Comparison of ENCODE assay signal across 15 cellular contexts in genomic region chr17:5466295-5466694, GRCh38. TPM values are rescaled to one million over a fixed set of nuclear protein-coding genes. Genes with fewer than 3 reads are reported as not detected.
DNase-seq lines count a peak whose midpoint lies in the region; ATAC-seq, FAIRE-seq and TF ChIP-seq lines count a peak whose summit lies in the region.
"Had no signal": no experiment of that assay in that cellular context is flagged by ENCODE, and none has a peak within 500 bp of the region (broad histone marks: within the 10 kb centered on the region; RNA-seq: fewer than 3 reads in every experiment).

No MANE protein-coding gene starts in this region.

- TF ChIP-seq CTCF in Loucy (conservative IDR thresholded peaks at IDR 0.05; ENCODE audit: low read length) (no peak), K562 (IDR thresholded peaks at IDR 0.05 in 2 of 3, conservative IDR thresholded peaks at IDR 0.05 in 1 of 3; ENCODE audit: insufficient read depth in 2 of 3, low read depth in 1 of 3, low read length in 3 of 3) (no peak), osteoblast (IDR thresholded peaks at IDR 0.05; ENCODE audit: extremely low read depth, low read depth, low read length) (no peak)

- peaks cover 47% of the 10 kb centered on the region for H3K4me1 Mint-ChIP-seq in activated T-cell treated with anti-CD3 and anti-CD28 coated beads, Interleukin-2, amount 50 U/mL, for 72 hours (ENCODE audit: low read depth)

- H4K20me1 ChIP-seq in Loucy (ENCODE audit: insufficient read depth, low read length, poor library complexity, severe bottlenecking) (peaks cover 41% of the 10 kb centered on the region), K562 (replicated peaks; ENCODE audit: control insufficient read depth, insufficient read depth, low read length) (0 out of 2 replicates have a peak, but pooled peaks cover 2% of the 10 kb centered on the region), osteoblast (ENCODE audit: insufficient read depth, low read length) (peaks cover 17% of the 10 kb centered on the region)

- H3K9me3 ChIP-seq in Loucy (ENCODE audit: insufficient read depth, low read depth, low read length) (no peaks in the 10 kb centered on the region), K562 (replicated peaks; ENCODE audit: control insufficient read depth, insufficient read depth, low read depth, low read length) (no peaks in the 10 kb centered on the region), osteoblast (ENCODE audit: low read depth, low read length) (no peaks in the 10 kb centered on the region)

- H3K36me3 ChIP-seq in Loucy (ENCODE audit: insufficient read depth, low read length) (peaks cover 8% of the 10 kb centered on the region; the same call in 1 of the 2 replicates), K562 (ENCODE audit: control insufficient read depth, insufficient read depth, low read length) (peaks cover 38% of the 10 kb centered on the region; the same call in 2 of the 3 replicates), osteoblast (ENCODE audit: insufficient read depth, low read length) (peaks cover 7% of the 10 kb centered on the region)

- peaks cover 3 to 7% of the 10 kb centered on the region in 2 donors for H3K36me3 Mint-ChIP-seq in activated T-cell treated with anti-CD3 and anti-CD28 coated beads, Interleukin-2, amount 50 U/mL, for 72 hours (ENCODE audit: insufficient read depth in 2 of 2)

- peak overlapping the region; percentile 27 for H3K27ac Mint-ChIP-seq in activated T-cell treated with anti-CD3 and anti-CD28 coated beads, Interleukin-2, amount 50 U/mL, for 72 hours

- H3K79me2 ChIP-seq in Loucy (ENCODE audit: insufficient read depth, low read length) (peaks cover 67% of the 10 kb centered on the region), K562 (ENCODE audit: control insufficient read depth, insufficient read depth, low read length) (peaks cover 66% of the 10 kb centered on the region), osteoblast (ENCODE audit: insufficient read depth, low read length) (peaks cover 65% of the 10 kb centered on the region)

- H3K27me3 ChIP-seq in Loucy (ENCODE audit: insufficient read depth, low read length, poor library complexity, severe bottlenecking) (no peaks in the 10 kb centered on the region), K562 (ENCODE audit: control insufficient read depth in 2 of 2, insufficient read depth in 2 of 2, low read length in 2 of 2) (no peaks in the 10 kb centered on the region), osteoblast (ENCODE audit: insufficient read depth, low read length) (no peaks in the 10 kb centered on the region)

- in situ Hi-C loops in K562 (cut with MboI) = no loop called here

- 77% methylated on average over 4 of the region's 4 CpGs for WGBS in K562 (ENCODE audit: insufficient coverage, low coverage, missing lambda C conversion rate)

- CTCF ChIA-PET in K562 (lab: Yijun Ruan, JAX; ENCODE audit: low intra/inter-chr PET ratio) = no interaction called here

- H3K9ac ChIP-seq in Loucy (ENCODE audit: low read depth, low read length, poor library complexity, severe bottlenecking) (peak overlapping the region; percentile 93), K562 (ENCODE audit: insufficient read depth in 1 of 2, low read depth in 2 of 2, low read length in 2 of 2) (peak overlapping the region in 1 of 2 experiments; percentile 83; a peak in 1 of 4 replicates)

- FAIRE-seq in K562 (lab: Jason Lieb, UNC) = no peak
- FAIRE-seq: HTR-8/SVneo, islet of Langerhans had no signal

- peak overlapping the region; percentile 83 to 88 for H3K4me3 Mint-ChIP-seq in activated T-cell treated with anti-CD3 and anti-CD28 coated beads, Interleukin-2, amount 50 U/mL, for 72 hours

- intact Hi-C loops in K562 (cut with micrococcal nuclease) = no loop called here

- no peak for TF ChIP-seq POLR2A in K562 (conservative IDR thresholded peaks at IDR 0.05)

- no peak for TF ChIP-seq RAD21 in K562 (CRISPR knock-in tag; conservative IDR thresholded peaks at IDR 0.05 in 1 of 2, IDR thresholded peaks at IDR 0.05 in 1 of 2)

- peaks cover 31% of the 10 kb centered on the region for H3K4me1 ChIP-seq in Loucy (ENCODE audit: insufficient read depth, low read length, poor library complexity, severe bottlenecking)
- H3K4me1 ChIP-seq in K562 (replicated peaks in 1 of 2; ENCODE audit: control insufficient read depth in 2 of 2, insufficient read depth in 2 of 2, low read length in 2 of 2) = peaks cover 4 to 6% of the 10 kb centered on the region in 2 experiments; a peak in 4 of 5 replicates
- peaks cover 10% of the 10 kb centered on the region for H3K4me1 ChIP-seq in osteoblast (ENCODE audit: insufficient read depth, low read length)

- no peak for TF ChIP-seq EP300 in K562 (IDR thresholded peaks at IDR 0.05; ENCODE audit: low read length)

- POLR2A ChIA-PET in K562 (lab: Yijun Ruan, JAX) = interaction anchor here (0.6 to 1.6 kb wide), 3 partner anchors 12 to 825 kb away, joined by 3 to 5 read pairs (median 4); no protein-coding TSS in a partner anchor

- H3K4me2 ChIP-seq in Loucy (ENCODE audit: low read depth, low read length, poor library complexity, severe bottlenecking) (peak overlapping the region; percentile 92), K562 (ENCODE audit: insufficient read depth, low read length) (peak overlapping the region; percentile 93), osteoblast (ENCODE audit: insufficient read depth, low read length) (peak overlapping the region; percentile 96)

- H3K4me3 ChIP-seq in Loucy (ENCODE audit: low read length, poor library complexity, severe bottlenecking) = peak overlapping the region; percentile 96
- no peak overlapping the region for H3K4me3 ChIP-seq in K562
- no peak overlapping the region for H3K4me3 ChIP-seq in osteoblast (ENCODE audit: insufficient read depth, low read length)

- no peaks in the 10 kb centered on the region for H3F3A ChIP-seq in Loucy (ENCODE audit: low read depth)

- no peaks in the 10 kb centered on the region for H3K9me1 ChIP-seq in K562 (ENCODE audit: control insufficient read depth, insufficient read depth, low read length)

- H3K9me3 Mint-ChIP-seq in activated T-cell treated with anti-CD3 and anti-CD28 coated beads, Interleukin-2, amount 50 U/mL, for 72 hours = no peaks in the 10 kb centered on the region
- H3K9me3 Mint-ChIP-seq: effector memory CD8-positive, alpha-beta T cell had no signal

- no peak overlapping the region for H3K27ac ChIP-seq in K562 (ENCODE audit: extremely low read depth, low read depth, low read length)
- H3K27ac ChIP-seq in osteoblast (ENCODE audit: low read depth, low read length) = no peak overlapping the region

- no peaks in the 10 kb centered on the region for H3K9me2 ChIP-seq in Loucy (replicated peaks; ENCODE audit: low read depth, low read length)

- ATAC-seq in activated T-cell treated with anti-CD3 and anti-CD28 coated beads, Interleukin-2, amount 50 U/mL, for 72 hours (replicated peaks in 1 of 2) = no peak
- ATAC-seq in K562 (no peak), GM21423 (IDR thresholded peaks at IDR 0.05; ENCODE audit: unreplicated experiment) (no peak)
- ATAC-seq: effector memory CD8-positive, alpha-beta T cell had no signal

- BruUV-seq in K562 (replicated peaks; lab: Mats Ljungman, UMichigan) = no TSS peak

- H2AFZ ChIP-seq in Loucy (ENCODE audit: low read length) (no peak overlapping the region), K562 (ENCODE audit: low read depth, low read length) (no peak overlapping the region), osteoblast (ENCODE audit: low read length) (no peak overlapping the region)

- DNase-seq in activated T-cell treated with anti-CD3 and anti-CD28 coated beads, Interleukin-2, amount 50 U/mL, for 72 hours = no peak
- no peak for DNase-seq in activated T-cell treated with anti-CD3 and anti-CD28 coated beads for 4 hours
- DNase-seq in K562 (ENCODE audit: extremely low read depth in 1 of 4, low spot score in 3 of 4) = no peak
- DNase-seq in osteoblast (ENCODE audit: insufficient read length, low spot score, missing footprints) = no peak
- DNase-seq in cerebellar cortex (ENCODE audit: low spot score) = no peak
- DNase-seq in UCSD-AML1 (lab: John Stamatoyannopoulos, UW; ENCODE audit: unreplicated experiment) = no peak
- DNase-seq: activated CD4-positive, alpha-beta T cell treated with anti-CD3 and anti-CD28 coated beads for 1 hour; activated effector memory CD4-positive, alpha-beta T cell treated with Interleukin-2 at 50 U/mL for 16 hours; effector memory CD8-positive, alpha-beta T cell; foreskin melanocyte; NCI-H1105 had no signal

- H3K27me3 Mint-ChIP-seq in activated T-cell treated with anti-CD3 and anti-CD28 coated beads, Interleukin-2, amount 50 U/mL, for 72 hours (ENCODE audit: low read depth) = no peaks in the 10 kb centered on the region
- H3K27me3 Mint-ChIP-seq: effector memory CD8-positive, alpha-beta T cell had no signal

RNA-seq across cellular contexts. Expression of gene DHX33, which starts 2.5 kb away (rescaled TPM):
- total RNA-seq in activated T-cell treated with anti-CD3 and anti-CD28 coated beads, Interleukin-2, amount 50 U/mL, for 72 hours = 10 to 100 TPM; 20.6 to 26.4 TPM
- total RNA-seq in K562 (2011; cell fraction: chromatin; rRNA removed; ENCODE audit: low replicate concordance) = 25.9 and 28.4 TPM in 2 replicates
- 18.9 and 19.7 TPM in 2 replicates for total RNA-seq in K562 (2011; cell fraction: nucleolus; rRNA removed)
- total RNA-seq in K562 (2011; cell fraction: nucleoplasm; rRNA removed) = 15.6 and 18.4 TPM in 2 replicates
- total RNA-seq in K562 (2014; rRNA removed) (7.7 and 8.9 TPM in 2 replicates), K562 (2014; rRNA removed; fragmentation: Illumina TruSeq; extraction: Trizol) (8.8 and 9.3 TPM in 2 replicates), K562 (2015; rRNA removed; fragmentation: Illumina TruSeq; extraction: Trizol) (8.6 and 9.0 TPM in 2 replicates), K562 (2021) (19.8 and 20.2 TPM in 2 replicates), osteoblast (10.0 and 10.9 TPM in 2 replicates)
- polyA plus RNA-seq in K562 (2011; rRNA removed) (12.8 and 13.0 TPM in 2 replicates), K562 (2014; fragmentation: Illumina TruSeq; extraction: Trizol) (21.0 and 22.5 TPM in 2 replicates), K562 (2014; fragmentation: Nextera tagmentation; extraction: Ambion mirVana) (1 to 10 TPM; 4.4 to 7.9 TPM), K562 (2014; rRNA removed) (10.4 and 12.3 TPM in 2 replicates)
- 9.9 and 11.7 TPM in 2 replicates for polyA plus RNA-seq in K562 (2011; cell fraction: cytosol; rRNA removed)
- 11.8 and 20.1 TPM in 2 replicates for polyA plus RNA-seq in K562 (2011; cell fraction: nucleus; rRNA removed)
- polyA plus RNA-seq in K562 (2012) = 7.3 and 13.4 TPM in 2 replicates
- polyA minus RNA-seq in K562 (2011; rRNA and poly(A)+ RNA removed) = 19.5 and 21.1 TPM in 2 replicates
- polyA minus RNA-seq in K562 (2011; cell fraction: cytosol; rRNA and poly(A)+ RNA removed) = 10.9 and 15.6 TPM in 2 replicates
- polyA minus RNA-seq in K562 (2011; cell fraction: nucleus; rRNA and poly(A)+ RNA removed) = 5.5 and 7.6 TPM in 2 replicates

RNA-seq across cellular contexts. Expression of gene DERL2, which starts 19.7 kb away (rescaled TPM):
- total RNA-seq in activated T-cell treated with anti-CD3 and anti-CD28 coated beads, Interleukin-2, amount 50 U/mL, for 72 hours = 10 to 100 TPM; 71.5 to 87.3 TPM
- 37.6 and 66.8 TPM in 2 replicates for total RNA-seq in K562 (2011; cell fraction: chromatin; rRNA removed; ENCODE audit: low replicate concordance)
- total RNA-seq in K562 (2011; cell fraction: nucleolus; rRNA removed) = 28.9 and 32.4 TPM in 2 replicates
- 52.6 and 69.4 TPM in 2 replicates for total RNA-seq in K562 (2011; cell fraction: nucleoplasm; rRNA removed)
- total RNA-seq in K562 (2014; rRNA removed) (11.5 and 15.5 TPM in 2 replicates), K562 (2014; rRNA removed; fragmentation: Illumina TruSeq; extraction: Trizol) (24.5 and 29.8 TPM in 2 replicates), K562 (2015; rRNA removed; fragmentation: Illumina TruSeq; extraction: Trizol) (21.2 and 22.4 TPM in 2 replicates), K562 (2021) (30.9 and 35.6 TPM in 2 replicates), osteoblast (29.8 and 31.5 TPM in 2 replicates)
- polyA plus RNA-seq in K562 (2011; rRNA removed) (32.6 and 35.7 TPM in 2 replicates), K562 (2014; fragmentation: Illumina TruSeq; extraction: Trizol) (18.5 and 24.8 TPM in 2 replicates), K562 (2014; fragmentation: Nextera tagmentation; extraction: Ambion mirVana) (100 to 1,000 TPM; 105 TPM), K562 (2014; rRNA removed) (30.7 and 31.0 TPM in 2 replicates)
- 11.9 and 26.2 TPM in 2 replicates for polyA plus RNA-seq in K562 (2011; cell fraction: cytosol; rRNA removed)
- 38.2 and 51.0 TPM in 2 replicates for polyA plus RNA-seq in K562 (2011; cell fraction: nucleus; rRNA removed)
- polyA plus RNA-seq in K562 (2012) = 24.4 and 27.8 TPM in 2 replicates
- 14.6 and 15.6 TPM in 2 replicates for polyA minus RNA-seq in K562 (2011; rRNA and poly(A)+ RNA removed)
- polyA minus RNA-seq in K562 (2011; cell fraction: cytosol; rRNA and poly(A)+ RNA removed) = 6.7 and 9.0 TPM in 2 replicates
- polyA minus RNA-seq in K562 (2011; cell fraction: nucleus; rRNA and poly(A)+ RNA removed) = 21.9 and 28.2 TPM in 2 replicates

RNA-seq across cellular contexts. Expression of gene MIS12, which starts 20.1 kb away (rescaled TPM):
- total RNA-seq in activated T-cell treated with anti-CD3 and anti-CD28 coated beads, Interleukin-2, amount 50 U/mL, for 72 hours = 10 to 100 TPM; 38.6 to 39.6 TPM
- 9.9 and 23.9 TPM in 2 replicates for total RNA-seq in K562 (2011; cell fraction: chromatin; rRNA removed; ENCODE audit: low replicate concordance)
- 7.5 and 8.8 TPM in 2 replicates for total RNA-seq in K562 (2011; cell fraction: nucleolus; rRNA removed)
- total RNA-seq in K562 (2011; cell fraction: nucleoplasm; rRNA removed) = 13.2 and 17.2 TPM in 2 replicates
- total RNA-seq in K562 (2014; rRNA removed) = 13.4 and 31.9 TPM in 2 replicates
- total RNA-seq in K562 (2014; rRNA removed; fragmentation: Illumina TruSeq; extraction: Trizol) = 25.5 and 27.5 TPM in 2 replicates
- total RNA-seq in K562 (2015; rRNA removed; fragmentation: Illumina TruSeq; extraction: Trizol) = 23.2 and 25.9 TPM in 2 replicates
- total RNA-seq in K562 (2021) = 16.6 and 17.2 TPM in 2 replicates
- 23.5 and 29.8 TPM in 2 replicates for polyA plus RNA-seq in K562 (2011; rRNA removed)
- 6.3 and 10.2 TPM in 2 replicates for polyA plus RNA-seq in K562 (2011; cell fraction: cytosol; rRNA removed)
- 11.4 and 17.9 TPM in 2 replicates for polyA plus RNA-seq in K562 (2011; cell fraction: nucleus; rRNA removed)
- polyA plus RNA-seq in K562 (2012) = 15.9 and 18.4 TPM in 2 replicates
- 21.4 and 27.2 TPM in 2 replicates for polyA plus RNA-seq in K562 (2014; fragmentation: Illumina TruSeq; extraction: Trizol)
- 10 to 100 TPM; 13.5 to 23.8 TPM for polyA plus RNA-seq in K562 (2014; fragmentation: Nextera tagmentation; extraction: Ambion mirVana)
- polyA plus RNA-seq in K562 (2014; rRNA removed) = 17.3 and 19.1 TPM in 2 replicates
- polyA minus RNA-seq in K562 (2011; rRNA and poly(A)+ RNA removed) = 16.3 and 19.1 TPM in 2 replicates
- 7.5 and 9.7 TPM in 2 replicates for polyA minus RNA-seq in K562 (2011; cell fraction: cytosol; rRNA and poly(A)+ RNA removed)
- 3.6 and 6.2 TPM in 2 replicates for polyA minus RNA-seq in K562 (2011; cell fraction: nucleus; rRNA and poly(A)+ RNA removed)
- 10.6 and 10.9 TPM in 2 replicates for total RNA-seq in osteoblast

RNA-seq across cellular contexts. Expression of gene C1QBP, which starts 27.3 kb away (rescaled TPM):
- 100 to 1,000 TPM; 203 to 206 TPM for total RNA-seq in activated T-cell treated with anti-CD3 and anti-CD28 coated beads, Interleukin-2, amount 50 U/mL, for 72 hours
- 53.8 and 58.8 TPM in 2 replicates for total RNA-seq in K562 (2011; cell fraction: chromatin; rRNA removed; ENCODE audit: low replicate concordance)
- 54.0 and 57.5 TPM in 2 replicates for total RNA-seq in K562 (2011; cell fraction: nucleolus; rRNA removed)
- total RNA-seq in K562 (2011; cell fraction: nucleoplasm; rRNA removed) = 80.1 and 85.1 TPM in 2 replicates
- 383 and 419 TPM in 2 replicates for total RNA-seq in K562 (2014; rRNA removed)
- total RNA-seq in K562 (2014; rRNA removed; fragmentation: Illumina TruSeq; extraction: Trizol) = 625 and 715 TPM in 2 replicates
- total RNA-seq in K562 (2015; rRNA removed; fragmentation: Illumina TruSeq; extraction: Trizol) = 633 and 665 TPM in 2 replicates
- 414 and 433 TPM in 2 replicates for total RNA-seq in K562 (2021)
- polyA plus RNA-seq in K562 (2011; rRNA removed) = 209 and 398 TPM in 2 replicates
- 186 and 265 TPM in 2 replicates for polyA plus RNA-seq in K562 (2011; cell fraction: cytosol; rRNA removed)
- polyA plus RNA-seq in K562 (2011; cell fraction: nucleus; rRNA removed) = 70.9 and 132 TPM in 2 replicates
- polyA plus RNA-seq in K562 (2012) = 238 and 392 TPM in 2 replicates
- polyA plus RNA-seq in K562 (2014; fragmentation: Illumina TruSeq; extraction: Trizol) = 490 and 582 TPM in 2 replicates
- polyA plus RNA-seq in K562 (2014; fragmentation: Nextera tagmentation; extraction: Ambion mirVana) = 100 to 1,000 TPM in 1 of 2 experiments, 10 to 100 TPM in 1; 90.7 to 107 TPM
- polyA plus RNA-seq in K562 (2014; rRNA removed) = 367 and 377 TPM in 2 replicates
- polyA minus RNA-seq in K562 (2011; rRNA and poly(A)+ RNA removed) = 327 and 403 TPM in 2 replicates
- 186 and 189 TPM in 2 replicates for polyA minus RNA-seq in K562 (2011; cell fraction: cytosol; rRNA and poly(A)+ RNA removed)
- 23.4 and 48.8 TPM in 2 replicates for polyA minus RNA-seq in K562 (2011; cell fraction: nucleus; rRNA and poly(A)+ RNA removed)
- total RNA-seq in osteoblast = 124 and 137 TPM in 2 replicates

RNA-seq across cellular contexts. Expression of gene RPAIN, which starts 46.3 kb away (rescaled TPM):
- 10 to 100 TPM; 62.6 to 65.0 TPM for total RNA-seq in activated T-cell treated with anti-CD3 and anti-CD28 coated beads, Interleukin-2, amount 50 U/mL, for 72 hours
- 74.4 and 86.5 TPM in 2 replicates for total RNA-seq in K562 (2011; cell fraction: chromatin; rRNA removed; ENCODE audit: low replicate concordance)
- 54.0 and 60.7 TPM in 2 replicates for total RNA-seq in K562 (2011; cell fraction: nucleolus; rRNA removed)
- 79.5 and 101 TPM in 2 replicates for total RNA-seq in K562 (2011; cell fraction: nucleoplasm; rRNA removed)
- total RNA-seq in K562 (2014; rRNA removed) (40.2 and 48.4 TPM in 2 replicates), K562 (2014; rRNA removed; fragmentation: Illumina TruSeq; extraction: Trizol) (37.2 and 38.5 TPM in 2 replicates), K562 (2015; rRNA removed; fragmentation: Illumina TruSeq; extraction: Trizol) (41.2 and 43.8 TPM in 2 replicates), K562 (2021) (23.5 and 29.6 TPM in 2 replicates), osteoblast (40.2 and 51.6 TPM in 2 replicates)
- polyA plus RNA-seq in K562 (2011; rRNA removed) (37.7 and 41.6 TPM in 2 replicates), K562 (2014; fragmentation: Illumina TruSeq; extraction: Trizol) (27.3 and 29.8 TPM in 2 replicates), K562 (2014; fragmentation: Nextera tagmentation; extraction: Ambion mirVana) (10 to 100 TPM; 62.0 to 63.7 TPM), K562 (2014; rRNA removed) (34.3 and 41.2 TPM in 2 replicates)
- 12.4 and 26.1 TPM in 2 replicates for polyA plus RNA-seq in K562 (2011; cell fraction: cytosol; rRNA removed)
- 48.5 and 59.6 TPM in 2 replicates for polyA plus RNA-seq in K562 (2011; cell fraction: nucleus; rRNA removed)
- 21.7 and 24.4 TPM in 2 replicates for polyA plus RNA-seq in K562 (2012)
- polyA minus RNA-seq in K562 (2011; rRNA and poly(A)+ RNA removed) = 26.6 and 27.9 TPM in 2 replicates
- polyA minus RNA-seq in K562 (2011; cell fraction: cytosol; rRNA and poly(A)+ RNA removed) = 9.9 and 10.1 TPM in 2 replicates
- 19.9 and 36.2 TPM in 2 replicates for polyA minus RNA-seq in K562 (2011; cell fraction: nucleus; rRNA and poly(A)+ RNA removed)
